ENCODE assay signal across 19 cellular contexts in genomic region chr7:143283344-143283743, GRCh38. TPM values are rescaled to one million over a fixed set of nuclear protein-coding genes. Genes with fewer than 3 reads are reported as not detected.
DNase-seq lines count a peak whose midpoint lies in the region; ATAC-seq and TF ChIP-seq lines count a peak whose summit lies in the region.
"Had no signal": no experiment of that assay in that cellular context is flagged by ENCODE, and none has a peak within 500 bp of the region (broad histone marks: within the 10 kb centered on the region; RNA-seq: fewer than 3 reads in every experiment).

No MANE protein-coding gene starts in this region.

- H3K79me2 ChIP-seq in H9 (ENCODE audit: insufficient read depth, low read length), result no peaks in the 10 kb centered on the region
- H3K79me2 ChIP-seq in hepatocyte, result no peaks in the 10 kb centered on the region

- H4K5ac ChIP-seq in H9 (ENCODE audit: insufficient read length, low read depth, low read length), result no peak overlapping the region

- H3K4me2 ChIP-seq in H9 (ENCODE audit: insufficient read depth, insufficient read length, low read length) (peak overlapping the region; percentile 32), hepatocyte (no peak overlapping the region)

- H3K27me3 Mint-ChIP-seq in H9 (ENCODE audit: low read depth), result peaks cover 53% of the 10 kb centered on the region

- TF ChIP-seq CTCF in H9 (conservative IDR thresholded peaks at IDR 0.05) (no peak), Peyer's patch (IDR thresholded peaks at IDR 0.05) (no peak), hepatocyte (IDR thresholded peaks at IDR 0.05; ENCODE audit: poor library complexity) (no peak)

- H2BK5ac ChIP-seq in H9 (ENCODE audit: insufficient read length, low read length), result no peak overlapping the region

- H3K14ac ChIP-seq in H9 (ENCODE audit: insufficient read depth, low read length), result no peak overlapping the region

- H2AFZ ChIP-seq in H9 (ENCODE audit: low read length), result no peak overlapping the region
- no peak overlapping the region for H2AFZ ChIP-seq in hepatocyte

- H3K23me2 ChIP-seq in H9 (ENCODE audit: insufficient read length, low read depth, low read length, poor library complexity, severe bottlenecking), result peaks cover 5% of the 10 kb centered on the region

- H2BK15ac ChIP-seq in H9 (ENCODE audit: low read depth, low read length), result no peak overlapping the region

- no peak for ATAC-seq in stimulated activated effector memory CD8-positive, alpha-beta T cell treated with anti-CD3 and anti-CD28 coated beads, Interleukin-12 subunit alpha, Interleukin-12 subunit beta, amount 100 ng/mL, for 72 hours
- no peak for ATAC-seq in left ventricle myocardium superior
- ATAC-seq: gastrocnemius medialis had no signal

- H3K27ac ChIP-seq in H9 (ENCODE audit: insufficient read length, low read depth, low read length), result no peak overlapping the region
- H3K27ac ChIP-seq in Peyer's patch, result peak overlapping the region; percentile 40 to 87 (median 64)
- H3K27ac ChIP-seq in hepatocyte, result peak overlapping the region; percentile 62
- H3K27ac ChIP-seq: cardiac muscle cell, right atrium auricular region, vagina had no signal

- H3K4me1 ChIP-seq in H9 (ENCODE audit: insufficient read depth, low read length) (peaks cover 9% of the 10 kb centered on the region; the same call in 1 of the 2 replicates), Peyer's patch (peaks cover 0 to 26% (median 7%) of the 10 kb centered on the region in 4 donors), hepatocyte (ENCODE audit: insufficient read depth) (peaks cover 7% of the 10 kb centered on the region)

- H3K9me3 Mint-ChIP-seq in H9, result peaks cover 12 to 14% of the 10 kb centered on the region in 2 experiments
- H3K9me3 Mint-ChIP-seq in stimulated activated effector memory CD8-positive, alpha-beta T cell treated with anti-CD3 and anti-CD28 coated beads, Interleukin-12 subunit alpha, Interleukin-12 subunit beta, amount 100 ng/mL, for 72 hours, result no peaks in the 10 kb centered on the region

- H3K36me3 ChIP-seq in Peyer's patch (no peaks in the 10 kb centered on the region), hepatocyte (replicated peaks; ENCODE audit: insufficient read depth, low read depth) (no peaks in the 10 kb centered on the region)
- H3K36me3 ChIP-seq: cardiac muscle cell, gastrocnemius medialis, right atrium auricular region, vagina had no signal

- H4K91ac ChIP-seq in H9 (ENCODE audit: insufficient read length, low read depth, low read length), result no peak overlapping the region

- H3K9me2 ChIP-seq in hepatocyte (replicated peaks; ENCODE audit: insufficient read depth), result no peaks in the 10 kb centered on the region

- WGBS in H9 (ENCODE audit: extremely low coverage, insufficient read length, low lambda C conversion rate), result no CpG with 5 or more reads among the region's 4 CpGs
- WGBS in hepatocyte (ENCODE audit: low lambda C conversion rate, missing lambda C conversion rate), result 82% methylated on average over 4 of the region's 4 CpGs

- no peak overlapping the region for H3K23ac ChIP-seq in H9 (ENCODE audit: insufficient read length, low read depth, low read length)

- no peaks in the 10 kb centered on the region for H3K79me1 ChIP-seq in H9 (ENCODE audit: insufficient read depth, low read depth, low read length, poor library complexity, severe bottlenecking)

- H3K9ac ChIP-seq in H9 (ENCODE audit: extremely low read depth, insufficient read length, low read length), result no peak overlapping the region

- no peak overlapping the region for H3K4me3 ChIP-seq in Peyer's patch
- H3K4me3 ChIP-seq in hepatocyte, result no peak overlapping the region
- H3K4me3 ChIP-seq: cardiac muscle cell, gastrocnemius medialis, right atrium auricular region, vagina had no signal

- no peak overlapping the region for H2BK12ac ChIP-seq in H9 (ENCODE audit: insufficient read length, low read depth, low read length)

- H4K8ac ChIP-seq in H9 (replicated peaks; ENCODE audit: insufficient read length, low read depth, low read length), result no peak overlapping the region

- no peak overlapping the region for H3K4ac ChIP-seq in H9 (ENCODE audit: low read depth, low read length)

- no peak overlapping the region for H2BK120ac ChIP-seq in H9 (ENCODE audit: low read depth, low read length, poor library complexity, severe bottlenecking)

- H3K4me1 Mint-ChIP-seq in H9, result peaks cover 29 to 31% of the 10 kb centered on the region in 2 experiments
- peaks cover 45% of the 10 kb centered on the region for H3K4me1 Mint-ChIP-seq in stimulated activated effector memory CD8-positive, alpha-beta T cell treated with anti-CD3 and anti-CD28 coated beads, Interleukin-12 subunit alpha, Interleukin-12 subunit beta, amount 100 ng/mL, for 72 hours

- DNase-seq in H9 (peak; percentile 34), Peyer's patch (no peak), hepatocyte (ENCODE audit: low spot score) (no peak), left ventricle myocardium superior (no peak), AG20443 (ENCODE audit: low spot score) (no peak), NCI-H524 (lab: John Stamatoyannopoulos, UW) (no peak)
- DNase-seq in stimulated activated effector memory CD8-positive, alpha-beta T cell treated with anti-CD3 and anti-CD28 coated beads, Interleukin-12 subunit alpha, Interleukin-12 subunit beta, amount 100 ng/mL, for 72 hours (ENCODE audit: low spot score in 2 of 2), result no peak
- DNase-seq: activated CD8-positive, alpha-beta memory T cell treated with anti-CD3 and anti-CD28 coated beads for 24 hours; activated naive CD4-positive, alpha-beta T cell treated with Interleukin-2 at 50 U/mL for 16 hours; gastrocnemius medialis; Kasumi-1; NCI-H2029 treated with DMSO at 0.1 percent for 48 hours; nephron progenitor cell; RPMI8226; stimulated activated CD4-positive, alpha-beta T cell treated with anti-CD3 and anti-CD28 coated beads, Interleukin-4, amount 100 ng/mL, for 1 hour had no signal

- no peak overlapping the region for H2AK5ac ChIP-seq in H9 (ENCODE audit: insufficient read length, low read length)

- H3K36me3 Mint-ChIP-seq in H9 (ENCODE audit: insufficient read depth in 1 of 3, low read depth in 3 of 3), result peaks cover 9 to 16% (median 13%) of the 10 kb centered on the region in 3 experiments
- peaks cover 9% of the 10 kb centered on the region for H3K36me3 Mint-ChIP-seq in stimulated activated effector memory CD8-positive, alpha-beta T cell treated with anti-CD3 and anti-CD28 coated beads, Interleukin-12 subunit alpha, Interleukin-12 subunit beta, amount 100 ng/mL, for 72 hours

- H3K27me3 ChIP-seq in H9 (ENCODE audit: insufficient read depth, low read length) (peaks cover 10% of the 10 kb centered on the region; the same call in 1 of the 2 replicates), Peyer's patch (no peaks in the 10 kb centered on the region), hepatocyte (no peaks in the 10 kb centered on the region)
- H3K27me3 ChIP-seq: cardiac muscle cell, gastrocnemius medialis, right atrium auricular region, vagina had no signal

- H2BK20ac ChIP-seq in H9 (ENCODE audit: low read depth, low read length, poor library complexity, severe bottlenecking), result no peak overlapping the region

- H4K20me1 ChIP-seq in H9 (ENCODE audit: control insufficient read depth, insufficient read depth, insufficient read length) (no peaks in the 10 kb centered on the region), hepatocyte (ENCODE audit: insufficient read depth, poor library complexity, severe bottlenecking) (no peaks in the 10 kb centered on the region)

- H3K56ac ChIP-seq in H9 (ENCODE audit: insufficient read length, low read depth, low read length), result no peak overlapping the region

- no peak overlapping the region for H3K18ac ChIP-seq in H9 (ENCODE audit: insufficient read length, low read depth, low read length)

- no peak overlapping the region for H3T11ph ChIP-seq in H9 (ENCODE audit: low read length)

- H3K27ac Mint-ChIP-seq in H9, result 0 out of 7 replicates have a peak overlapping the region, but pooled peaks of 1 of the 3 experiments have one; percentile 16
- peak overlapping the region; percentile 6 for H3K27ac Mint-ChIP-seq in stimulated activated effector memory CD8-positive, alpha-beta T cell treated with anti-CD3 and anti-CD28 coated beads, Interleukin-12 subunit alpha, Interleukin-12 subunit beta, amount 100 ng/mL, for 72 hours
- H3K27ac Mint-ChIP-seq: nephron progenitor cell had no signal

- no peak for TF ChIP-seq POLR2A in Peyer's patch (IDR thresholded peaks at IDR 0.05)

- intact Hi-C loops in left ventricle myocardium superior (cut with micrococcal nuclease), result no loop called here

- peaks cover 10% of the 10 kb centered on the region for H3K9me3 ChIP-seq in H9 (ENCODE audit: control insufficient read depth, low read depth, low read length)
- H3K9me3 ChIP-seq in Peyer's patch, result no peaks in the 10 kb centered on the region
- H3K9me3 ChIP-seq in hepatocyte (ENCODE audit: low read depth), result no peaks in the 10 kb centered on the region
- H3K9me3 ChIP-seq: gastrocnemius medialis, right atrium auricular region, vagina had no signal

- no peak overlapping the region for H3K4me3 Mint-ChIP-seq in H9
- H3K4me3 Mint-ChIP-seq in stimulated activated effector memory CD8-positive, alpha-beta T cell treated with anti-CD3 and anti-CD28 coated beads, Interleukin-12 subunit alpha, Interleukin-12 subunit beta, amount 100 ng/mL, for 72 hours, result no peak overlapping the region
- H3K4me3 Mint-ChIP-seq: nephron progenitor cell had no signal

RNA-seq across cellular contexts. Expression of gene TMEM139, which starts 1.4 kb away (rescaled TPM):
- 0.85 and 1.1 TPM in 2 replicates for total RNA-seq in H9 (2021)
- 100 to 1,000 TPM in 3 of 4 donors, 10 to 100 TPM in 1; 54.5 to 162 (median 130) TPM for total RNA-seq in Peyer's patch
- total RNA-seq in hepatocyte, result 19.8 and 21.0 TPM in 2 replicates
- 9.1 and 15.6 TPM in 2 replicates for polyA plus RNA-seq in hepatocyte
- total RNA-seq in left ventricle myocardium superior, result 20.3 TPM
- total RNA-seq: gastrocnemius medialis, vagina had no signal

RNA-seq across cellular contexts. Expression of gene CASP2, which starts 4.8 kb away (rescaled TPM):
- total RNA-seq in H9 (2021), result 65.3 and 67.4 TPM in 2 replicates
- 10 to 100 TPM; 34.8 to 43.7 (median 38.3) TPM for total RNA-seq in Peyer's patch
- 11.9 and 13.6 TPM in 2 replicates for total RNA-seq in hepatocyte
- 8.5 and 10.6 TPM in 2 replicates for polyA plus RNA-seq in hepatocyte
- 12.6 TPM for total RNA-seq in left ventricle myocardium superior

RNA-seq across cellular contexts. Expression of gene GSTK1, which starts 20.1 kb away (rescaled TPM):
- total RNA-seq in H9 (2021) (36.1 and 37.3 TPM in 2 replicates), Peyer's patch (100 to 1,000 TPM; 202 to 580 (median 484) TPM), hepatocyte (224 and 233 TPM in 2 replicates), left ventricle myocardium superior (303 TPM)
- polyA plus RNA-seq in hepatocyte, result 217 and 243 TPM in 2 replicates

RNA-seq across cellular contexts. Expression of gene CLCN1, which starts 32.6 kb away (rescaled TPM):
- total RNA-seq in H9 (2021), result 0.11 and 0.13 TPM in 2 replicates
- total RNA-seq in Peyer's patch, result 1 to 10 TPM in 3 of 4 donors, not detected in 1; 1.1 to 6.5 (median 2.5) TPM
- 0.04 TPM in 1 of 2 replicates, not detected in the other for total RNA-seq in hepatocyte
- 0.07 TPM in 1 of 2 replicates, not detected in the other for polyA plus RNA-seq in hepatocyte
- total RNA-seq in left ventricle myocardium superior, result not detected
- total RNA-seq: cardiac muscle cell, right atrium auricular region, vagina had no signal
- polyA plus RNA-seq: cardiac muscle cell, keratinocyte had no signal

Comparison
In these comparisons a context has a peak if more than half of its experiments do, and no peak if none do; other contexts are left out.
1. RNA of gene TMEM139, which starts 1.4 kb away (total RNA-seq): 54.5 to 162 TPM in Peyer's patch, 20.3 TPM in left ventricle myocardium superior (single experiment) and 19.8 to 21.0 TPM in hepatocyte; 0.85 to 1.1 TPM in H9; every median in the first group is over 10 times any median in the second.